11 cellular contexts compared by ENCODE assay signal in genomic region chr15:21397656-21398055, GRCh38. TPM values are rescaled to one million over a fixed set of nuclear protein-coding genes. Genes with fewer than 3 reads are reported as not detected.
"Had no signal": no experiment of that assay in that cellular context is flagged by ENCODE, and none has a peak within 500 bp of the region (broad histone marks: within the 10 kb centered on the region; RNA-seq: fewer than 3 reads in every experiment).

No MANE protein-coding gene starts in this region.

RNA-seq across cellular contexts. Expression of gene POTEB3, which starts 42.6 kb away (rescaled TPM):
- total RNA-seq: stomach, subcutaneous adipose tissue, suprapubic skin, temporal lobe, thoracic aorta, tibial nerve, transverse colon, upper lobe of left lung, ureter, urinary bladder, vagina had no signal
- polyA plus RNA-seq: stomach, urinary bladder had no signal
